In the genomic region with DNA sequence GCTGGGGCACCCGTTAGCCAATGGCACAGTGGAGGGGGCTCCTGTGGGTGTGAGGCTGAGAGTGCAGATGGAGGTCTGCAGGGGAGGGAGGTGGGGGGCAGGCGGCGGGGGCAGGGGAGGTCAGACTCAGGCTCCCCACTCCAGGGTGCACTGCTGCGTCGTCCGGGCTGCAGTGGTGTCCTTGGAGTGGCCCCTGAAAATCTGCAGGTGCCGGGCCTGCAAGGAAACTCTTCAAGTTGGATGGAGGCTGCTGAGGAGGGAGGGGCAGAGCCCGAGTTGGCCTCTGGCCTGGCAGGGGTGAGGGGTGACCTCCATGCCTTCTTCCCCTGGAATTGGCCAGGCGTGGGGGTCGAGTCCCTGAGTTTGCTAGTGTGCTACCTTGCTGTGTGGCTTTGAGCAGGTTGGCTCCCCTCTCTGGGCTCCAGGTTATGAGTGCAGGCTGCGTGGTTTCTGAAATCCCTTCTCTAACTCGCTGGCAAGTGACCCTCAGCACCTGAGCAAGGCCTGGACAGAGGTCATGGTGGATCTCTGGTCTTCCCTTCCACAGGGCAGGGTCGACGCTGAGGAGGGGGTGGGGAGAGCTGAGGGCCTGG, we compare ENCODE assay signal across 18 cellular contexts. TPM values are rescaled to one million over a fixed set of nuclear protein-coding genes. Genes with fewer than 3 reads are reported as not detected.
DNase-seq lines count a peak whose midpoint lies in the region; ATAC-seq and TF ChIP-seq lines count a peak whose summit lies in the region.
"Had no signal": no experiment of that assay in that cellular context is flagged by ENCODE, and none has a peak within 500 bp of the region (broad histone marks: within the 10 kb centered on the region; RNA-seq: fewer than 3 reads in every experiment).

No MANE protein-coding gene starts in this region.

- no peak overlapping the region for H3K27ac ChIP-seq in neuronal stem cell (replicated peaks; ENCODE audit: low read length)
- peak overlapping the region in 1 of 4 donors; percentile 73 for H3K27ac ChIP-seq in gastroesophageal sphincter

- no peak overlapping the region for H4K91ac ChIP-seq in neuronal stem cell (ENCODE audit: low read depth, low read length, poor library complexity)

- H3K4ac ChIP-seq in neuronal stem cell (ENCODE audit: low read length) = no peak overlapping the region

- no peak overlapping the region for H4K8ac ChIP-seq in neuronal stem cell (ENCODE audit: low read depth, low read length)

- H3K4me3 Mint-ChIP-seq in glutamatergic neuron (ENCODE audit: unreplicated experiment) = peak overlapping the region; percentile 20
- H3K4me3 Mint-ChIP-seq in T-helper 2 cell treated with Interferon-gamma antibody and Interleukin-4, amounts not matched to agents 5 μg/mL and 100 μg/mL, for 36 hours = no peak overlapping the region
- H3K4me3 Mint-ChIP-seq: activated CD8-positive, alpha-beta memory T cell treated with anti-CD3 and anti-CD28 coated beads, Interleukin-2, amount 10 ng/mL, durations not matched to agents 7 days and 5 days; stimulated activated memory B cell treated with anti-CD40 and anti-IgM and Interleukin-4, amounts not matched to agents 10 μg/mL and 1 μg/mL and 100 μg/mL, for 72 hours; T-helper 1 cell treated with Interleukin-12 subunit alpha and Interleukin-12 subunit beta and Interleukin-4 antibody, amounts not matched to agents 30 μg/mL and 1 μg/mL, for 36 hours had no signal

- H3K4me2 ChIP-seq in neuronal stem cell (ENCODE audit: insufficient read depth, low read length, poor library complexity, severe bottlenecking) = no peak overlapping the region

- peak overlapping the region; percentile 77 for H3K9ac ChIP-seq in NT2/D1 (ENCODE audit: insufficient read length, low read depth)
- H3K9ac ChIP-seq in neuronal stem cell (ENCODE audit: low read depth, low read length, poor library complexity) = no peak overlapping the region

- H3K18ac ChIP-seq in neuronal stem cell (ENCODE audit: low read length) = peak overlapping the region; percentile 95

- H2AFZ ChIP-seq in neuronal stem cell (ENCODE audit: low read length) = no peak overlapping the region

- no peak overlapping the region for H3K27ac Mint-ChIP-seq in glutamatergic neuron (ENCODE audit: unreplicated experiment)
- H3K27ac Mint-ChIP-seq in T-helper 2 cell treated with Interferon-gamma antibody and Interleukin-4, amounts not matched to agents 5 μg/mL and 100 μg/mL, for 36 hours = no peak overlapping the region
- H3K27ac Mint-ChIP-seq: activated CD8-positive, alpha-beta memory T cell treated with anti-CD3 and anti-CD28 coated beads, Interleukin-2, amount 10 ng/mL, durations not matched to agents 7 days and 5 days; stimulated activated memory B cell treated with anti-CD40 and anti-IgM and Interleukin-4, amounts not matched to agents 10 μg/mL and 1 μg/mL and 100 μg/mL, for 72 hours; T-helper 1 cell treated with Interleukin-12 subunit alpha and Interleukin-12 subunit beta and Interleukin-4 antibody, amounts not matched to agents 30 μg/mL and 1 μg/mL, for 36 hours had no signal

- no peak overlapping the region for H2BK12ac ChIP-seq in neuronal stem cell (ENCODE audit: low read length)

- WGBS in neuronal stem cell (ENCODE audit: extremely low coverage in 2 of 2, insufficient read length in 2 of 2, insufficient replicate concordance in 1 of 2), 2 donors = no CpG with 5 or more reads among the region's 14 CpGs
- no CpG with 5 or more reads among the region's 14 CpGs for WGBS in gastroesophageal sphincter (ENCODE audit: low coverage in 1 of 2), 2 donors

- H3K9me3 ChIP-seq in BE2C = no peaks in the 10 kb centered on the region
- H3K9me3 ChIP-seq in NT2/D1 (ENCODE audit: insufficient read depth, low read length) = no peaks in the 10 kb centered on the region
- no peaks in the 10 kb centered on the region for H3K9me3 ChIP-seq in neuronal stem cell (replicated peaks in 1 of 2; ENCODE audit: control insufficient read depth in 2 of 2, insufficient read depth in 1 of 2, low read depth in 1 of 2, low read length in 2 of 2)
- H3K9me3 ChIP-seq in gastroesophageal sphincter = no peaks in the 10 kb centered on the region
- H3K9me3 ChIP-seq: body of pancreas, spleen had no signal

- H3K36me3 ChIP-seq in BE2C (no peaks in the 10 kb centered on the region), NT2/D1 (ENCODE audit: insufficient read depth, insufficient read length, low read length) (no peaks in the 10 kb centered on the region), neuronal stem cell (replicated peaks in 1 of 2; ENCODE audit: control insufficient read depth in 2 of 2, insufficient read depth in 2 of 2, low read length in 2 of 2) (no peaks in the 10 kb centered on the region), gastroesophageal sphincter (peaks cover 0 to 1% of the 10 kb centered on the region in 2 donors)
- H3K36me3 ChIP-seq: spleen had no signal

- peak overlapping the region; percentile 99 for H2BK15ac ChIP-seq in neuronal stem cell (ENCODE audit: low read length)

- H3K27me3 Mint-ChIP-seq in glutamatergic neuron (ENCODE audit: unreplicated experiment) = peaks cover 15% of the 10 kb centered on the region
- peaks cover 17% of the 10 kb centered on the region for H3K27me3 Mint-ChIP-seq in T-helper 2 cell treated with Interferon-gamma antibody and Interleukin-4, amounts not matched to agents 5 μg/mL and 100 μg/mL, for 36 hours (ENCODE audit: low read depth)

- no peak overlapping the region for H2BK120ac ChIP-seq in neuronal stem cell (ENCODE audit: low read depth, low read length)

- TF ChIP-seq POLR2A in gastroesophageal sphincter (IDR thresholded peaks at IDR 0.05) = no peak

- no peak for TF ChIP-seq EP300 in gastroesophageal sphincter (IDR thresholded peaks at IDR 0.05)

- peaks cover 31% of the 10 kb centered on the region for H3K4me1 Mint-ChIP-seq in glutamatergic neuron (ENCODE audit: low read depth, unreplicated experiment)
- no peaks in the 10 kb centered on the region for H3K4me1 Mint-ChIP-seq in T-helper 2 cell treated with Interferon-gamma antibody and Interleukin-4, amounts not matched to agents 5 μg/mL and 100 μg/mL, for 36 hours (ENCODE audit: low read depth)
- H3K4me1 Mint-ChIP-seq: activated CD8-positive, alpha-beta memory T cell treated with anti-CD3 and anti-CD28 coated beads, Interleukin-2, amount 10 ng/mL, durations not matched to agents 7 days and 5 days had no signal

- peaks cover 31% of the 10 kb centered on the region for H3K4me1 ChIP-seq in BE2C
- peaks cover 43% of the 10 kb centered on the region for H3K4me1 ChIP-seq in NT2/D1 (ENCODE audit: insufficient read depth, insufficient read length)
- peaks cover 15 to 25% of the 10 kb centered on the region in 2 donors for H3K4me1 ChIP-seq in neuronal stem cell (ENCODE audit: control insufficient read depth in 2 of 2, insufficient read depth in 1 of 2, low read depth in 1 of 2, low read length in 2 of 2)
- peaks cover 0 to 50% (median 24%) of the 10 kb centered on the region in 3 donors for H3K4me1 ChIP-seq in gastroesophageal sphincter

- H3K9me3 Mint-ChIP-seq in glutamatergic neuron (ENCODE audit: unreplicated experiment) = peaks cover 10% of the 10 kb centered on the region
- no peaks in the 10 kb centered on the region for H3K9me3 Mint-ChIP-seq in T-helper 2 cell treated with Interferon-gamma antibody and Interleukin-4, amounts not matched to agents 5 μg/mL and 100 μg/mL, for 36 hours
- H3K9me3 Mint-ChIP-seq: stimulated activated memory B cell treated with anti-CD40 and anti-IgM and Interleukin-4, amounts not matched to agents 10 μg/mL and 1 μg/mL and 100 μg/mL, for 72 hours; T-helper 1 cell treated with Interleukin-12 subunit alpha and Interleukin-12 subunit beta and Interleukin-4 antibody, amounts not matched to agents 30 μg/mL and 1 μg/mL, for 36 hours had no signal

- H3K36me3 Mint-ChIP-seq in glutamatergic neuron (ENCODE audit: unreplicated experiment) = no peaks in the 10 kb centered on the region
- no peaks in the 10 kb centered on the region for H3K36me3 Mint-ChIP-seq in T-helper 2 cell treated with Interferon-gamma antibody and Interleukin-4, amounts not matched to agents 5 μg/mL and 100 μg/mL, for 36 hours (ENCODE audit: low read depth)
- H3K36me3 Mint-ChIP-seq: activated CD8-positive, alpha-beta memory T cell treated with anti-CD3 and anti-CD28 coated beads, Interleukin-2, amount 10 ng/mL, durations not matched to agents 7 days and 5 days; stimulated activated memory B cell treated with anti-CD40 and anti-IgM and Interleukin-4, amounts not matched to agents 10 μg/mL and 1 μg/mL and 100 μg/mL, for 72 hours had no signal

- no peak overlapping the region for H3K23ac ChIP-seq in neuronal stem cell (ENCODE audit: low read depth, low read length, poor library complexity)

- DNase-seq in BE2C (no peak), NT2/D1 (ENCODE audit: low read depth, low spot score) (no peak), glutamatergic neuron (no peak), neuronal stem cell (ENCODE audit: low spot score) (no peak), dedifferentiated amniotic fluid mesenchymal stem cell (ENCODE audit: extremely low spot score) (no peak), NCI-H446 treated with DMSO at 0.1 percent for 48 hours (lab: John Stamatoyannopoulos, UW) (no peak)
- DNase-seq in T-helper 2 cell treated with Interferon-gamma antibody and Interleukin-4, amounts not matched to agents 5 μg/mL and 100 μg/mL, for 36 hours (ENCODE audit: low spot score) = no peak
- DNase-seq: activated CD4-positive, CD25-positive, alpha-beta regulatory T cell; activated CD8-positive, alpha-beta memory T cell treated with anti-CD3 and anti-CD28 coated beads, Interleukin-2, amount 10 ng/mL, durations not matched to agents 7 days and 5 days; spleen had no signal

- no peaks in the 10 kb centered on the region for H3K27me3 ChIP-seq in BE2C
- H3K27me3 ChIP-seq in NT2/D1 (ENCODE audit: insufficient read depth, insufficient read length) = peaks cover 39% of the 10 kb centered on the region
- peaks cover 0 to 66% (median 31%) of the 10 kb centered on the region in 3 experiments for H3K27me3 ChIP-seq in neuronal stem cell (ENCODE audit: control insufficient read depth in 3 of 3, insufficient read depth in 3 of 3, low read depth in 1 of 3, low read length in 3 of 3)
- no peaks in the 10 kb centered on the region for H3K27me3 ChIP-seq in gastroesophageal sphincter
- H3K27me3 ChIP-seq: body of pancreas had no signal

- ATAC-seq in gastroesophageal sphincter = no peak
- ATAC-seq: activated CD8-positive, alpha-beta memory T cell treated with anti-CD3 and anti-CD28 coated beads, Interleukin-2, amount 10 ng/mL, durations not matched to agents 7 days and 5 days; HCT116; stimulated activated memory B cell treated with anti-CD40 and anti-IgM and Interleukin-4, amounts not matched to agents 10 μg/mL and 1 μg/mL and 100 μg/mL, for 72 hours had no signal

- peak overlapping the region; percentile 91 for H2AK5ac ChIP-seq in neuronal stem cell (ENCODE audit: low read depth, low read length)

- peaks cover 2% of the 10 kb centered on the region for H3K79me1 ChIP-seq in neuronal stem cell (ENCODE audit: low read depth, low read length)

- peak overlapping the region; percentile 32 for H2BK5ac ChIP-seq in neuronal stem cell (ENCODE audit: low read length)

- H3K4me3 ChIP-seq in BE2C (ENCODE audit: low read depth, low read length) (peak overlapping the region; percentile 58), NT2/D1 (ENCODE audit: insufficient read length, low read depth) (peak overlapping the region; percentile 42), neuronal stem cell (ENCODE audit: low read length in 2 of 2) (no peak overlapping the region), gastroesophageal sphincter (peak overlapping the region in 1 of 2 donors; percentile 59)
- H3K4me3 ChIP-seq: body of pancreas had no signal

- TF ChIP-seq CTCF in BE2C (IDR thresholded peaks at IDR 0.05; ENCODE audit: low read depth, low read length) (no peak), glutamatergic neuron (IDR thresholded peaks at IDR 0.05; ENCODE audit: partially characterized antibody, unreplicated experiment) (no peak), gastroesophageal sphincter (IDR thresholded peaks at IDR 0.05) (no peak)

- no peak overlapping the region for H3K14ac ChIP-seq in neuronal stem cell (ENCODE audit: low read length)

RNA-seq across cellular contexts. Expression of gene ADAMTSL2, which starts 0.9 kb away (rescaled TPM):
- polyA plus RNA-seq in BE2C (2012; ENCODE audit: insufficient read depth, insufficient read length, low read depth) = 26.1 TPM
- total RNA-seq in glutamatergic neuron (ENCODE audit: unreplicated experiment) (1.3 TPM), gastroesophageal sphincter (1 to 10 TPM; 2.0 to 5.8 (median 3.1) TPM)
- 0.17 TPM for polyA plus RNA-seq in neuronal stem cell (2013, experiment 1 of 2)
- polyA plus RNA-seq in neuronal stem cell (2013, experiment 2 of 2) = 0.15 TPM
- total RNA-seq: activated CD8-positive, alpha-beta memory T cell treated with anti-CD3 and anti-CD28 coated beads, Interleukin-2, amount 10 ng/mL, durations not matched to agents 7 days and 5 days; G401 had no signal

RNA-seq across cellular contexts. Expression of gene MYMK, which starts 10.6 kb away (rescaled TPM):
- polyA plus RNA-seq in BE2C (2012; ENCODE audit: insufficient read depth, insufficient read length, low read depth) = not detected
- total RNA-seq in glutamatergic neuron (ENCODE audit: unreplicated experiment) = not detected
- not detected for polyA plus RNA-seq in neuronal stem cell (2013, experiment 1 of 2)
- not detected for polyA plus RNA-seq in neuronal stem cell (2013, experiment 2 of 2)
- total RNA-seq in gastroesophageal sphincter = not detected
- total RNA-seq: activated CD8-positive, alpha-beta memory T cell treated with anti-CD3 and anti-CD28 coated beads, Interleukin-2, amount 10 ng/mL, durations not matched to agents 7 days and 5 days; body of pancreas; mononuclear cell; osteocyte; spleen had no signal
- polyA plus RNA-seq: spleen had no signal

RNA-seq across cellular contexts. Expression of gene SLC2A6, which starts 56.5 kb away (rescaled TPM):
- 33.4 TPM for polyA plus RNA-seq in BE2C (2012; ENCODE audit: insufficient read depth, insufficient read length, low read depth)
- 104 TPM for total RNA-seq in glutamatergic neuron (ENCODE audit: unreplicated experiment)
- 3.7 TPM for polyA plus RNA-seq in neuronal stem cell (2013, experiment 1 of 2)
- polyA plus RNA-seq in neuronal stem cell (2013, experiment 2 of 2) = 3.8 TPM
- 10 to 100 TPM in 1 of 4 donors, 1 to 10 TPM in 3; 1.7 to 11.8 (median 5.2) TPM for total RNA-seq in gastroesophageal sphincter

Comparison
In these comparisons a context has a peak if more than half of its experiments do, and no peak if none do; other contexts are left out.
1. H3K4me3 ChIP-seq: peak in BE2C (single experiment) and NT2/D1 (single experiment); none in neuronal stem cell (0 of 2).